Comparison of ENCODE assay signal across 1 cellular context in genomic region chr11:12815150-12815523, GRCh38.
TF ChIP-seq lines count a peak whose summit lies in the region.

No MANE protein-coding gene starts in this region.

TF ChIP-seq in GM23338, 12 proteins besides CTCF, POLR2A, EP300 and RAD21 (continued from another document):
- TF ChIP-seq, protein P1, sequence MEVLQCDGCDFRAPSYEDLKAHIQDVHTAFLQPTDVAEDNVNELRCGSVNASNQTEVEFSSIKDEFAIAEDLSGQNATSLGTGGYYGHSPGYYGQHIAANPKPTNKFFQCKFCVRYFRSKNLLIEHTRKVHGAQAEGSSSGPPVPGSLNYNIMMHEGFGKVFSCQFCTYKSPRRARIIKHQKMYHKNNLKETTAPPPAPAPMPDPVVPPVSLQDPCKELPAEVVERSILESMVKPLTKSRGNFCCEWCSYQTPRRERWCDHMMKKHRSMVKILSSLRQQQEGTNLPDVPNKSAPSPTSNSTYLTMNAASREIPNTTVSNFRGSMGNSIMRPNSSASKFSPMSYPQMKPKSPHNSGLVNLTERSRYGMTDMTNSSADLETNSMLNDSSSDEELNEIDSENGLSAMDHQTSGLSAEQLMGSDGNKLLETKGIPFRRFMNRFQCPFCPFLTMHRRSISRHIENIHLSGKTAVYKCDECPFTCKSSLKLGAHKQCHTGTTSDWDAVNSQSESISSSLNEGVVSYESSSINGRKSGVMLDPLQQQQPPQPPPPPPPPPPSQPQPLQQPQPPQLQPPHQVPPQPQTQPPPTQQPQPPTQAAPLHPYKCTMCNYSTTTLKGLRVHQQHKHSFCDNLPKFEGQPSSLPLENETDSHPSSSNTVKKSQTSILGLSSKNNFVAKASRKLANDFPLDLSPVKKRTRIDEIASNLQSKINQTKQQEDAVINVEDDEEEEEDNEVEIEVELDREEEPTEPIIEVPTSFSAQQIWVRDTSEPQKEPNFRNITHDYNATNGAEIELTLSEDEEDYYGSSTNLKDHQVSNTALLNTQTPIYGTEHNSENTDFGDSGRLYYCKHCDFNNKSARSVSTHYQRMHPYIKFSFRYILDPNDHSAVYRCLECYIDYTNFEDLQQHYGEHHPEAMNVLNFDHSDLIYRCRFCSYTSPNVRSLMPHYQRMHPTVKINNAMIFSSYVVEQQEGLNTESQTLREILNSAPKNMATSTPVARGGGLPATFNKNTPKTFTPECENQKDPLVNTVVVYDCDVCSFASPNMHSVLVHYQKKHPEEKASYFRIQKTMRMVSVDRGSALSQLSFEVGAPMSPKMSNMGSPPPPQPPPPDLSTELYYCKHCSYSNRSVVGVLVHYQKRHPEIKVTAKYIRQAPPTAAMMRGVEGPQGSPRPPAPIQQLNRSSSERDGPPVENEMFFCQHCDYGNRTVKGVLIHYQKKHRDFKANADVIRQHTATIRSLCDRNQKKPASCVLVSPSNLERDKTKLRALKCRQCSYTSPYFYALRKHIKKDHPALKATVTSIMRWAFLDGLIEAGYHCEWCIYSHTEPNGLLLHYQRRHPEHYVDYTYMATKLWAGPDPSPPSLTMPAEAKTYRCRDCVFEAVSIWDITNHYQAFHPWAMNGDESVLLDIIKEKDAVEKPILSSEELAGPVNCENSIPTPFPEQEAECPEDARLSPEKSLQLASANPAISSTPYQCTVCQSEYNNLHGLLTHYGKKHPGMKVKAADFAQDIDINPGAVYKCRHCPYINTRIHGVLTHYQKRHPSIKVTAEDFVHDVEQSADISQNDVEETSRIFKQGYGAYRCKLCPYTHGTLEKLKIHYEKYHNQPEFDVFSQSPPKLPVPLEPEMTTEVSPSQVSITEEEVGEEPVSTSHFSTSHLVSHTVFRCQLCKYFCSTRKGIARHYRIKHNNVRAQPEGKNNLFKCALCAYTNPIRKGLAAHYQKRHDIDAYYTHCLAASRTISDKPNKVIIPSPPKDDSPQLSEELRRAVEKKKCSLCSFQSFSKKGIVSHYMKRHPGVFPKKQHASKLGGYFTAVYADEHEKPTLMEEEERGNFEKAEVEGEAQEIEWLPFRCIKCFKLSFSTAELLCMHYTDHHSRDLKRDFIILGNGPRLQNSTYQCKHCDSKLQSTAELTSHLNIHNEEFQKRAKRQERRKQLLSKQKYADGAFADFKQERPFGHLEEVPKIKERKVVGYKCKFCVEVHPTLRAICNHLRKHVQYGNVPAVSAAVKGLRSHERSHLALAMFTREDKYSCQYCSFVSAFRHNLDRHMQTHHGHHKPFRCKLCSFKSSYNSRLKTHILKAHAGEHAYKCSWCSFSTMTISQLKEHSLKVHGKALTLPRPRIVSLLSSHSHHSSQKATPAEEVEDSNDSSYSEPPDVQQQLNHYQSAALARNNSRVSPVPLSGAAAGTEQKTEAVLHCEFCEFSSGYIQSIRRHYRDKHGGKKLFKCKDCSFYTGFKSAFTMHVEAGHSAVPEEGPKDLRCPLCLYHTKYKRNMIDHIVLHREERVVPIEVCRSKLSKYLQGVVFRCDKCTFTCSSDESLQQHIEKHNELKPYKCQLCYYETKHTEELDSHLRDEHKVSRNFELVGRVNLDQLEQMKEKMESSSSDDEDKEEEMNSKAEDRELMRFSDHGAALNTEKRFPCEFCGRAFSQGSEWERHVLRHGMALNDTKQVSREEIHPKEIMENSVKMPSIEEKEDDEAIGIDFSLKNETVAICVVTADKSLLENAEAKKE (CRISPR knock-in tag; IDR thresholded peaks at IDR 0.05) = no peak
- TF ChIP-seq POLR2AphosphoS5 (IDR thresholded peaks at IDR 0.05; ENCODE audit: low read depth) (no peak; the same call in 1 of the 2 replicates), JUNB (IDR thresholded peaks at IDR 0.05; ENCODE audit: unreplicated experiment) (no peak), ZNF114 (CRISPR knock-in tag; IDR thresholded peaks at IDR 0.05) (no peak), NANOG (IDR thresholded peaks at IDR 0.05; ENCODE audit: borderline replicate concordance) (no peak), STAT1 (IDR thresholded peaks at IDR 0.05; ENCODE audit: unreplicated experiment) (no peak), ZNF331 (CRISPR knock-in tag; IDR thresholded peaks at IDR 0.05; ENCODE audit: low read depth) (no peak), EZH2 (IDR thresholded peaks at IDR 0.05; ENCODE audit: low read depth, unreplicated experiment) (no peak), CREB1 (CRISPR knock-in tag; IDR thresholded peaks at IDR 0.05; ENCODE audit: low read depth) (no peak), REST (IDR thresholded peaks at IDR 0.05; ENCODE audit: unreplicated experiment) (no peak)
- TF ChIP-seq, protein P2, sequence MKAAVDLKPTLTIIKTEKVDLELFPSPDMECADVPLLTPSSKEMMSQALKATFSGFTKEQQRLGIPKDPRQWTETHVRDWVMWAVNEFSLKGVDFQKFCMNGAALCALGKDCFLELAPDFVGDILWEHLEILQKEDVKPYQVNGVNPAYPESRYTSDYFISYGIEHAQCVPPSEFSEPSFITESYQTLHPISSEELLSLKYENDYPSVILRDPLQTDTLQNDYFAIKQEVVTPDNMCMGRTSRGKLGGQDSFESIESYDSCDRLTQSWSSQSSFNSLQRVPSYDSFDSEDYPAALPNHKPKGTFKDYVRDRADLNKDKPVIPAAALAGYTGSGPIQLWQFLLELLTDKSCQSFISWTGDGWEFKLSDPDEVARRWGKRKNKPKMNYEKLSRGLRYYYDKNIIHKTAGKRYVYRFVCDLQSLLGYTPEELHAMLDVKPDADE (IDR thresholded peaks at IDR 0.05) = no peak
